In the genomic region with DNA sequence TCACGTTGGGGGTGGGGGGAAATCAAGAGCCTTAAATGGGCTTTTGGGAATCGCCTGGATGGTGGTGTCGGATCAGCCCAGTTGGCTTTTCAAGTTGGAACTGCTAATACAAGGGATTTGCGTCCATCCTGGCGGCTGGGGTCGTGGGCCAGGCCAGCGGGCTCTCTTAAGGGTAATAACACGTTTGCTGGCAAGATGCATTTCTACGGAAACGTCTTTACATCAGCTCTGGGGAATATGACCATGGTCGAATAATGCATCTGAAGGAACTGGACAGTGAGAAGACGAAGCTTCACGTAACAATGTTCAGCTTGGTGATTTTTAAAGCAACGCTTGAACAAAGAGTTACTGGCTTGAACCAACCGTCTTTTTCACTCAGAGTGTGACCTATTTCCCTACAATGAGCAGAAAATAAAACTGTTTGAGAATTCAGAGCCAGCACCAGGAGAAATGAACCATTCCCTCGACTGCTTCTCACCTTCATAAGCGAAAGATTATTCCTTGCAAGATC, we compare ENCODE assay signal across 8 cellular contexts. TPM values are rescaled to one million over a fixed set of nuclear protein-coding genes. Genes with fewer than 3 reads are reported as not detected.
A peak's percentile ranks its signal among the peaks of the same experiment; 100 is the strongest.
DNase-seq lines count a peak whose midpoint lies in the region; ATAC-seq, FAIRE-seq and TF ChIP-seq lines count a peak whose summit lies in the region.

No MANE protein-coding gene starts in this region.

- TF ChIP-seq RAD21 in IMR-90 (IDR thresholded peaks at IDR 0.05; ENCODE audit: low read length), result no peak

- peaks cover 6% of the 10 kb centered on the region; the same call in 1 of the 2 replicates for H3K36me3 ChIP-seq in IMR-90 (ENCODE audit: control insufficient read depth, insufficient read depth, low read length)
- H3K36me3 ChIP-seq in iPS DF 6.9 (ENCODE audit: control insufficient read depth, insufficient read depth, low read length), result peaks cover 4% of the 10 kb centered on the region; the same call in 1 of the 2 replicates
- no peaks in the 10 kb centered on the region for H3K36me3 ChIP-seq in small intestine (ENCODE audit: control insufficient read depth in 2 of 2, insufficient read depth in 2 of 2, low read length in 2 of 2)

- H4K8ac ChIP-seq in IMR-90 (ENCODE audit: low read depth in 2 of 2, low read length in 2 of 2), result peak overlapping the region; percentile 10 to 78; a peak in 3 of 4 replicates

- DNase-seq in DMS153 (lab: John Stamatoyannopoulos, UW) (peak; percentile 37), IMR-90 (peak; percentile 55), iPS DF 6.9 (ENCODE audit: low read depth, low spot score) (no peak), small intestine (peak; percentile 34)
- DNase-seq in effector CD8-positive, alpha-beta T cell (lab: John Stamatoyannopoulos, UW), result no peak

- H3K4me3 ChIP-seq in IMR-90 (ENCODE audit: insufficient read depth, low read depth, low read length), result peak overlapping the region; percentile 95
- peak overlapping the region; percentile 52; the same call in 1 of the 2 replicates for H3K4me3 ChIP-seq in iPS DF 6.9 (ENCODE audit: low read length)
- peak overlapping the region; percentile 10 to 89 for H3K4me3 ChIP-seq in small intestine (ENCODE audit: low read depth in 1 of 2, low read length in 2 of 2)

- CTCF ChIA-PET in IMR-90 (lab: Yijun Ruan, JAX), result interaction anchor here (0.6 to 1.3 kb wide), 3 partner anchors 121 to 1161 kb away, joined by 3 to 6 read pairs (median 6); no protein-coding TSS in a partner anchor

- peaks cover 0 to 18% of the 10 kb centered on the region in 2 experiments; a peak in 2 of 4 replicates for H3K79me1 ChIP-seq in IMR-90 (ENCODE audit: low read depth in 1 of 2, low read length in 2 of 2)

- H2BK15ac ChIP-seq in IMR-90 (ENCODE audit: low read depth, low read length), result peak overlapping the region; percentile 13; the same call in 2 of the 3 replicates

- H2BK5ac ChIP-seq in IMR-90 (ENCODE audit: low read depth, low read length, poor library complexity, severe bottlenecking), result peak overlapping the region; percentile 78

- H3K9ac ChIP-seq in IMR-90 (ENCODE audit: low read depth, low read length), result peak overlapping the region; percentile 84

- no TSS peak for BruUV-seq in IMR-90 (replicated peaks; lab: Mats Ljungman, UMichigan)

- FAIRE-seq in small intestine (lab: Jason Lieb, UNC), result no peak

- H3K9me1 ChIP-seq in IMR-90 (ENCODE audit: insufficient read depth, low read length), result no peaks in the 10 kb centered on the region

- H3K27ac ChIP-seq in IMR-90 (ENCODE audit: insufficient read depth, low read length) (peak overlapping the region; percentile 91), angular gyrus (ENCODE audit: low read depth, low read length) (peak overlapping the region; percentile 84), iPS DF 6.9 (ENCODE audit: low read length) (no peak overlapping the region), small intestine (ENCODE audit: low read depth in 1 of 2, low read length in 1 of 2) (peak overlapping the region; percentile 50 to 92)

- H3K4me1 ChIP-seq in IMR-90 (ENCODE audit: control insufficient read depth, insufficient read depth, low read length), result no peaks in the 10 kb centered on the region
- peaks cover 2% of the 10 kb centered on the region; the same call in 1 of the 2 replicates for H3K4me1 ChIP-seq in iPS DF 6.9 (ENCODE audit: control insufficient read depth, insufficient read depth, low read length)
- no peaks in the 10 kb centered on the region for H3K4me1 ChIP-seq in small intestine (ENCODE audit: control insufficient read depth in 2 of 2, insufficient read depth in 1 of 2, low read depth in 1 of 2, low read length in 1 of 2)

- peak overlapping the region; percentile 76 for H2AK9ac ChIP-seq in IMR-90 (replicated peaks; ENCODE audit: low read depth, low read length, poor library complexity)

- 1% methylated on average over 13 of the region's 17 CpGs; no CpG with 5 or more reads in 1 of the 2 experiments for WGBS in IMR-90 (ENCODE audit: extremely low coverage in 2 of 2, insufficient read length in 1 of 2), 2 experiments
- no CpG with 5 or more reads among the region's 17 CpGs for WGBS in iPS DF 6.9 (ENCODE audit: insufficient coverage, insufficient read length)
- WGBS in small intestine, 3 donors, result 2 to 4% (median 2%) methylated on average over 17 of the region's 17 CpGs

- peaks cover 10% of the 10 kb centered on the region for H4K20me1 ChIP-seq in IMR-90 (ENCODE audit: insufficient read depth, low read length)

- H2AK5ac ChIP-seq in IMR-90 (ENCODE audit: low read depth, low read length), result peak overlapping the region; percentile 6; the same call in 1 of the 2 replicates

- peak overlapping the region; percentile 62 for H2BK20ac ChIP-seq in IMR-90 (ENCODE audit: low read depth, low read length)

- H3K4ac ChIP-seq in IMR-90 (ENCODE audit: low read depth, low read length), result peak overlapping the region; percentile 19

- H3K14ac ChIP-seq in IMR-90 (replicated peaks; ENCODE audit: low read depth, low read length), result peak overlapping the region; percentile 84

- H3K27me3 ChIP-seq in IMR-90 (ENCODE audit: control insufficient read depth, insufficient read depth, low read length) (no peaks in the 10 kb centered on the region), iPS DF 6.9 (ENCODE audit: control insufficient read depth, insufficient read depth, low read length) (peaks cover 12% of the 10 kb centered on the region), small intestine (ENCODE audit: control insufficient read depth in 2 of 2, insufficient read depth in 2 of 2, low read length in 2 of 2) (no peaks in the 10 kb centered on the region)

- dilution Hi-C loops in IMR-90 (cut with HindIII; ENCODE audit: low sequenced_read_pairs, unreplicated experiment), result no loop called here

- H3K9me3 ChIP-seq in IMR-90 (ENCODE audit: control insufficient read depth, insufficient read depth, low read length), result no peaks in the 10 kb centered on the region
- H3K9me3 ChIP-seq in iPS DF 6.9 (ENCODE audit: control insufficient read depth, insufficient read depth, low read length), result no peaks in the 10 kb centered on the region
- H3K9me3 ChIP-seq in small intestine (ENCODE audit: control insufficient read depth, low read depth), result no peaks in the 10 kb centered on the region

- H2BK120ac ChIP-seq in IMR-90 (ENCODE audit: low read depth, low read length), result peak overlapping the region; percentile 28

- TF ChIP-seq CTCF in IMR-90 (conservative IDR thresholded peaks at IDR 0.05; ENCODE audit: low read depth, low read length), result no peak

- peak overlapping the region; percentile 73 for H4K91ac ChIP-seq in IMR-90 (ENCODE audit: insufficient read depth, low read depth, low read length)

- no peak for ATAC-seq in IMR-90 (ENCODE audit: low read depth)
- no peak for ATAC-seq in GM21717 (IDR thresholded peaks at IDR 0.05; ENCODE audit: unreplicated experiment)
- ATAC-seq in GM21723 (IDR thresholded peaks at IDR 0.05; ENCODE audit: unreplicated experiment), result no peak

- H4K5ac ChIP-seq in IMR-90 (ENCODE audit: low read depth, low read length), result peak overlapping the region; percentile 86

- peak overlapping the region; percentile 75 for H3K4me2 ChIP-seq in IMR-90 (ENCODE audit: low read depth, low read length)

- intact Hi-C loops in IMR-90 (cut with micrococcal nuclease), result loop anchor here (1.0 to 10.0 kb wide), 7 partner anchors 211 to 898 kb away; no protein-coding TSS in a partner anchor

- in situ Hi-C loops in IMR-90 (cut with MboI; ENCODE audit: low sequenced_read_pairs), result loop anchor here (10.0 kb wide), 1 partner anchor 441 kb away; no protein-coding TSS in a partner anchor

- peak overlapping the region; percentile 34 for H3K23ac ChIP-seq in IMR-90 (ENCODE audit: low read depth, low read length)

- TF ChIP-seq POLR2A in IMR-90 (IDR thresholded peaks at IDR 0.05; ENCODE audit: low read depth, low read length), result no peak

- H3K56ac ChIP-seq in IMR-90 (ENCODE audit: extremely low read depth, insufficient read depth, low read length), result peak overlapping the region; percentile 92; the same call in 1 of the 2 replicates

- H2AFZ ChIP-seq in IMR-90 (replicated peaks; ENCODE audit: low read length, poor library complexity), result peak overlapping the region; percentile 82

- POLR2A ChIA-PET in IMR-90 (lab: Charles Lee; ENCODE audit: unreplicated experiment), result interaction anchor here (0.5 to 0.6 kb wide), 7 partner anchors 13 to 800 kb away, joined by 3 to 7 read pairs (median 4); no protein-coding TSS in a partner anchor

- peak overlapping the region; percentile 96 for H3K18ac ChIP-seq in IMR-90 (ENCODE audit: low read depth, low read length)

TF ChIP-seq in IMR-90, 13 proteins besides CTCF, POLR2A, EP300 and RAD21 (continues in another document):
- no peak for TF ChIP-seq MXI1 (IDR thresholded peaks at IDR 0.05; ENCODE audit: borderline replicate concordance, low read depth, low read length)
- no peak for TF ChIP-seq MAFK (IDR thresholded peaks at IDR 0.05; ENCODE audit: low read depth, low read length)
- TF ChIP-seq RFX5 (IDR thresholded peaks at IDR 0.05; ENCODE audit: low read depth, low read length), result no peak
- TF ChIP-seq, protein P1, sequence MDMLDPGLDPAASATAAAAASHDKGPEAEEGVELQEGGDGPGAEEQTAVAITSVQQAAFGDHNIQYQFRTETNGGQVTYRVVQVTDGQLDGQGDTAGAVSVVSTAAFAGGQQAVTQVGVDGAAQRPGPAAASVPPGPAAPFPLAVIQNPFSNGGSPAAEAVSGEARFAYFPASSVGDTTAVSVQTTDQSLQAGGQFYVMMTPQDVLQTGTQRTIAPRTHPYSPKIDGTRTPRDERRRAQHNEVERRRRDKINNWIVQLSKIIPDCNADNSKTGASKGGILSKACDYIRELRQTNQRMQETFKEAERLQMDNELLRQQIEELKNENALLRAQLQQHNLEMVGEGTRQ (IDR thresholded peaks at IDR 0.05; ENCODE audit: low read depth, low read length), result no peak
- no peak for TF ChIP-seq NFE2L2 (IDR thresholded peaks at IDR 0.05; ENCODE audit: low read depth, low read length)
- TF ChIP-seq BHLHE40 (IDR thresholded peaks at IDR 0.05; ENCODE audit: low read depth, low read length), result no peak
- no peak for TF ChIP-seq SMC3 (IDR thresholded peaks at IDR 0.05; ENCODE audit: low read depth, low read length)
- TF ChIP-seq, protein P2, sequence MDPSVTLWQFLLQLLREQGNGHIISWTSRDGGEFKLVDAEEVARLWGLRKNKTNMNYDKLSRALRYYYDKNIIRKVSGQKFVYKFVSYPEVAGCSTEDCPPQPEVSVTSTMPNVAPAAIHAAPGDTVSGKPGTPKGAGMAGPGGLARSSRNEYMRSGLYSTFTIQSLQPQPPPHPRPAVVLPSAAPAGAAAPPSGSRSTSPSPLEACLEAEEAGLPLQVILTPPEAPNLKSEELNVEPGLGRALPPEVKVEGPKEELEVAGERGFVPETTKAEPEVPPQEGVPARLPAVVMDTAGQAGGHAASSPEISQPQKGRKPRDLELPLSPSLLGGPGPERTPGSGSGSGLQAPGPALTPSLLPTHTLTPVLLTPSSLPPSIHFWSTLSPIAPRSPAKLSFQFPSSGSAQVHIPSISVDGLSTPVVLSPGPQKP (IDR thresholded peaks at IDR 0.05; ENCODE audit: borderline replicate concordance, low read depth, low read length), result no peak
- no peak for TF ChIP-seq CHD1 (IDR thresholded peaks at IDR 0.05; ENCODE audit: low read depth, low read length)

RNA-seq across cellular contexts. Expression of gene MARCKS, which starts 1.6 kb away (rescaled TPM):
- total RNA-seq in IMR-90 (2012; rRNA removed), result 40.7 and 111 TPM in 2 replicates
- polyA plus RNA-seq in IMR-90 (2012; rRNA removed), result 34.5 and 46.8 TPM in 2 replicates
- polyA plus RNA-seq in IMR-90 (2012; cell fraction: cytosol; rRNA removed), result 10.9 and 24.0 TPM in 2 replicates
- 18.4 and 20.0 TPM in 2 replicates for polyA plus RNA-seq in IMR-90 (2012; cell fraction: nucleus; rRNA removed; ENCODE audit: low replicate concordance)
- polyA plus RNA-seq in small intestine, result 10 to 100 TPM; 18.1 to 32.5 (median 20.0) TPM

Comparison
In these comparisons a context has a peak if more than half of its experiments do, and no peak if none do; other contexts are left out.
1. DNase-seq: peak in DMS153 (single experiment), IMR-90 (single experiment) and small intestine (single experiment); none in iPS DF 6.9 (single experiment) and effector CD8-positive, alpha-beta T cell (single experiment).
2. Peak in every context shown above with its lines, with median percentiles within 50 percentile points of each other: H3K4me3 ChIP-seq.